Comparison of ENCODE assay signal across 1 cellular context in genomic region chr6:55448446-55448845, GRCh38.
TF ChIP-seq lines count a peak whose summit lies in the region.

No MANE protein-coding gene starts in this region.

TF ChIP-seq in IMR-90, 13 proteins besides CTCF, POLR2A, EP300 and RAD21 (continued from another document):
- TF ChIP-seq CEBPB (IDR thresholded peaks at IDR 0.05; ENCODE audit: low read depth, low read length) (no peak), CHD1 (IDR thresholded peaks at IDR 0.05; ENCODE audit: low read depth, low read length) (no peak), RFX5 (IDR thresholded peaks at IDR 0.05; ENCODE audit: low read depth, low read length) (no peak), SMC3 (IDR thresholded peaks at IDR 0.05; ENCODE audit: low read depth, low read length) (no peak), MXI1 (IDR thresholded peaks at IDR 0.05; ENCODE audit: borderline replicate concordance, low read depth, low read length) (no peak), NFE2L2 (IDR thresholded peaks at IDR 0.05; ENCODE audit: low read depth, low read length) (no peak), MAFK (IDR thresholded peaks at IDR 0.05; ENCODE audit: low read depth, low read length) (no peak), BHLHE40 (IDR thresholded peaks at IDR 0.05; ENCODE audit: low read depth, low read length) (no peak), MAZ (IDR thresholded peaks at IDR 0.05; ENCODE audit: borderline replicate concordance, low read depth, low read length) (no peak), RCOR1 (IDR thresholded peaks at IDR 0.05; ENCODE audit: insufficient replicate concordance, low read length) (no peak)
- TF ChIP-seq, protein P1, sequence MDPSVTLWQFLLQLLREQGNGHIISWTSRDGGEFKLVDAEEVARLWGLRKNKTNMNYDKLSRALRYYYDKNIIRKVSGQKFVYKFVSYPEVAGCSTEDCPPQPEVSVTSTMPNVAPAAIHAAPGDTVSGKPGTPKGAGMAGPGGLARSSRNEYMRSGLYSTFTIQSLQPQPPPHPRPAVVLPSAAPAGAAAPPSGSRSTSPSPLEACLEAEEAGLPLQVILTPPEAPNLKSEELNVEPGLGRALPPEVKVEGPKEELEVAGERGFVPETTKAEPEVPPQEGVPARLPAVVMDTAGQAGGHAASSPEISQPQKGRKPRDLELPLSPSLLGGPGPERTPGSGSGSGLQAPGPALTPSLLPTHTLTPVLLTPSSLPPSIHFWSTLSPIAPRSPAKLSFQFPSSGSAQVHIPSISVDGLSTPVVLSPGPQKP (IDR thresholded peaks at IDR 0.05; ENCODE audit: borderline replicate concordance, low read depth, low read length), result no peak
TF ChIP-seq in IMR-90: peak in this region for 0.
